ENCODE assay signal across 10 cellular contexts in the genomic region with DNA sequence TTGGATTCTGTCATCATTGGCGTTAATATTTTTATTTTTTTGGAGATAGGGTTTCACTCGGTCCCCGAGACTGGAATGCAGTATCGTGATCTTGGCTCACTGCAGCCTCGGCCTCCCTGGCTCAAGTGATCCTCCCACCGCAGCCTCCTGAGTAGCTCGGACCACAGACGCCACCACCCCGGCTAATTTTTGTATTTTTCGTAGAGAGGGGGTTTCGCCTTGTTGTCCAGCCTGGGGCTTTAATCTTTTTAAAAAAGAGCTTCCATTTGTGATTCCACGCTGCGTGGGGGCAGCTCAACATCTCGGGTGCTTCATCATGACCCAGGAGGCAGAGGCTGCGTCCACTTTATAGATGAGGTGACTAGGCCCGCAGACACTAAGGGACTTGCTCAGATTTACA. TPM values are rescaled to one million over a fixed set of nuclear protein-coding genes. Genes with fewer than 3 reads are reported as not detected.
DNase-seq lines count a peak whose midpoint lies in the region; ATAC-seq and TF ChIP-seq lines count a peak whose summit lies in the region.
"Had no signal": no experiment of that assay in that cellular context is flagged by ENCODE, and none has a peak within 500 bp of the region (broad histone marks: within the 10 kb centered on the region; RNA-seq: fewer than 3 reads in every experiment).

No MANE protein-coding gene starts in this region.

- H3K9me3 ChIP-seq in RWPE2 (ENCODE audit: severe bottlenecking) (no peaks in the 10 kb centered on the region), esophagus muscularis mucosa (no peaks in the 10 kb centered on the region)

- H3K36me3 ChIP-seq in RWPE2 (ENCODE audit: low read depth) (peaks cover 33% of the 10 kb centered on the region), esophagus muscularis mucosa (peaks cover 0 to 25% (median 12%) of the 10 kb centered on the region in 4 donors), rectal smooth muscle tissue (ENCODE audit: control insufficient read depth, insufficient read depth, low read length) (no peaks in the 10 kb centered on the region)

- ATAC-seq in RWPE2 (ENCODE audit: low read depth) (no peak), GM21528 (IDR thresholded peaks at IDR 0.05; ENCODE audit: low FRiP score, unreplicated experiment) (no peak)

- TF ChIP-seq CTCF in GM12864 (IDR thresholded peaks at IDR 0.05; ENCODE audit: low read depth, low read length, missing control alignments): no peak
- TF ChIP-seq CTCF in RWPE2 (IDR thresholded peaks at IDR 0.05; ENCODE audit: poor library complexity, severe bottlenecking): no peak
- TF ChIP-seq CTCF in esophagus muscularis mucosa (IDR thresholded peaks at IDR 0.05): no peak

- H3K9ac ChIP-seq in rectal smooth muscle tissue (ENCODE audit: low read length): no peak overlapping the region

- H3K4me1 ChIP-seq in RWPE2 (ENCODE audit: insufficient read depth, poor library complexity, severe bottlenecking) (peaks cover 5% of the 10 kb centered on the region), esophagus muscularis mucosa (peaks cover 54 to 66% (median 59%) of the 10 kb centered on the region in 4 donors), rectal smooth muscle tissue (ENCODE audit: control insufficient read depth, insufficient read depth, low read length) (peaks cover 3% of the 10 kb centered on the region)

- DNase-seq in GM12864 (ENCODE audit: low read depth): no peak
- DNase-seq in RWPE2 (ENCODE audit: low spot score): no peak
- DNase-seq in esophagus muscularis mucosa (ENCODE audit: extremely low spot score): no peak
- no peak for DNase-seq in AML-193 (lab: John Stamatoyannopoulos, UW)
- no peak for DNase-seq in NCI-H524 (lab: John Stamatoyannopoulos, UW)
- no peak for DNase-seq in KG1 (lab: John Stamatoyannopoulos, UW)
- DNase-seq: SHP77 had no signal

- TF ChIP-seq POLR2A in esophagus muscularis mucosa (IDR thresholded peaks at IDR 0.05; ENCODE audit: low read depth): no peak

- peak overlapping the region; percentile 87 for H3K4me3 ChIP-seq in GM12864 (ENCODE audit: low read depth, low read length)
- peak overlapping the region; percentile 50 for H3K4me3 ChIP-seq in RWPE2 (ENCODE audit: severe bottlenecking)
- H3K4me3 ChIP-seq in esophagus muscularis mucosa: peak overlapping the region in 1 of 4 donors; percentile 92
- H3K4me3 ChIP-seq in rectal smooth muscle tissue (ENCODE audit: low read length): peak overlapping the region; percentile 83

- intact Hi-C loops in esophagus muscularis mucosa (cut with DNase I): no loop called here

- no peak for TF ChIP-seq EP300 in esophagus muscularis mucosa (IDR thresholded peaks at IDR 0.05)

- 92% methylated on average over 16 of the region's 16 CpGs for WGBS in esophagus muscularis mucosa

- H3K27ac ChIP-seq in RWPE2 (ENCODE audit: poor library complexity, severe bottlenecking) (no peak overlapping the region), esophagus muscularis mucosa (replicated peaks in 1 of 4) (peak overlapping the region in 3 of 4 donors; percentile 95 to 99 (median 98)), rectal smooth muscle tissue (ENCODE audit: low read depth, low read length) (no peak overlapping the region)

- H3K27me3 ChIP-seq in RWPE2 (ENCODE audit: insufficient read depth, poor library complexity, severe bottlenecking) (no peaks in the 10 kb centered on the region), esophagus muscularis mucosa (no peaks in the 10 kb centered on the region), rectal smooth muscle tissue (ENCODE audit: control insufficient read depth, insufficient read depth, low read length) (no peaks in the 10 kb centered on the region)

RNA-seq across cellular contexts. Expression of a gene that starts 1.5 kb away (rescaled TPM):
- total RNA-seq in esophagus muscularis mucosa: 10 to 100 TPM; 18.9 to 33.6 (median 28.2) TPM

RNA-seq across cellular contexts. Expression of a gene that starts 16.4 kb away (rescaled TPM):
- total RNA-seq in esophagus muscularis mucosa: not detected
- total RNA-seq: omental fat pad had no signal

Comparison
In these comparisons a context has a peak if more than half of its experiments do, and no peak if none do; other contexts are left out.
1. H3K27ac ChIP-seq: peak in esophagus muscularis mucosa (3 of 4); none in RWPE2 (single experiment) and rectal smooth muscle tissue (single experiment).